ENCODE assay signal across 26 cellular contexts in the genomic region with DNA sequence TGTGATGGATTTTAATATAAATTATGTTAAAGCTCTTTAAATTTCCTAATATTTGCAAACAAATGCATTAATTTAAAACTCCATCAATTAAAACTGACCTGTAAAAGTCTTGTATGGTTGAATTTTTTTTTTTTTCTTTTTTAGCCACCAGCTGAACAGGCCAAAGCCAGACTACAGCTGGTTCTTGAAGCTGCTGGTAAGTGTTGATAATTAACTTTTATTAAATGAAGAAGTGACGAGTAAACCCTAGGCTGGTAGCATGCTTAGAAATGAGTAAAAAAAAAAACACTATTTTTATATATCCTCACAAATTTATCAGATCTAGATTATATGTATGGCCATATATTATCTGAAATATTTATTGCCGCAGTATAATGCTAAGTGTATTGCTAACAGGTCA.
DNase-seq lines count a peak whose midpoint lies in the region; ATAC-seq and TF ChIP-seq lines count a peak whose summit lies in the region.
"Had no signal": no experiment of that assay in that cellular context is flagged by ENCODE, and none has a peak within 500 bp of the region (broad histone marks: within the 10 kb centered on the region; RNA-seq: fewer than 3 reads in every experiment).

No MANE protein-coding gene starts in this region.

- H3K9me3 Mint-ChIP-seq in activated naive CD4-positive, alpha-beta T cell treated with anti-CD3 and anti-CD28 coated beads, Interleukin-2, amount 50 U/mL, for 72 hours, result peaks cover 0 to 4% of the 10 kb centered on the region in 2 donors
- H3K9me3 Mint-ChIP-seq: activated CD4-positive, alpha-beta memory T cell treated with anti-CD3 and anti-CD28 coated beads for 36 hours; mesothelial cell of epicardium; natural killer cell; WTC11 had no signal

- H3K4me2 ChIP-seq in SU-DHL-6 (ENCODE audit: low read depth, low read length, poor library complexity, severe bottlenecking), result peak overlapping the region; percentile 99

- peaks cover 11 to 16% of the 10 kb centered on the region in 2 donors for H3K36me3 Mint-ChIP-seq in activated naive CD4-positive, alpha-beta T cell treated with anti-CD3 and anti-CD28 coated beads, Interleukin-2, amount 50 U/mL, for 72 hours
- H3K36me3 Mint-ChIP-seq: mesothelial cell of epicardium, natural killer cell, WTC11 had no signal

- no peaks in the 10 kb centered on the region for H3K27me3 ChIP-seq in SU-DHL-6 (ENCODE audit: low read length)
- H3K27me3 ChIP-seq: ovary, right lobe of liver, SJSA1 had no signal

- no peak for TF ChIP-seq CTCF in SU-DHL-6 (IDR thresholded peaks at IDR 0.05; ENCODE audit: insufficient read depth, low read length, poor library complexity, severe bottlenecking)

- H2AFZ ChIP-seq in SU-DHL-6 (ENCODE audit: low read depth, low read length, severe bottlenecking), result no peak overlapping the region
- H2AFZ ChIP-seq: GM23248 had no signal

- no peaks in the 10 kb centered on the region for H4K20me1 ChIP-seq in SU-DHL-6 (ENCODE audit: low read depth, low read length)

- H3K9me2 ChIP-seq in SU-DHL-6 (replicated peaks; ENCODE audit: insufficient read depth, low read length), result no peaks in the 10 kb centered on the region

- peak overlapping the region; percentile 29 for H3K9ac ChIP-seq in SU-DHL-6 (ENCODE audit: low read length)
- H3K9ac ChIP-seq: GM23248 had no signal

- H3K4me3 ChIP-seq in SU-DHL-6 (ENCODE audit: insufficient read depth, low read length, poor library complexity, severe bottlenecking), result peak overlapping the region; percentile 32
- H3K4me3 ChIP-seq: coronary artery, GM23248, K562, left ventricle myocardium inferior, ovary, right lobe of liver, SJSA1 had no signal

- peak; percentile 57 for ATAC-seq in GM18511 (IDR thresholded peaks at IDR 0.05; ENCODE audit: unreplicated experiment)
- ATAC-seq in GM21423 (IDR thresholded peaks at IDR 0.05; ENCODE audit: unreplicated experiment), result peak; percentile 61
- peak; percentile 66 for ATAC-seq in HG03175 (IDR thresholded peaks at IDR 0.05; ENCODE audit: unreplicated experiment)
- ATAC-seq in HG03108 (IDR thresholded peaks at IDR 0.05; ENCODE audit: unreplicated experiment), result no peak
- ATAC-seq in activated naive CD4-positive, alpha-beta T cell treated with anti-CD3 and anti-CD28 coated beads, Interleukin-2, amount 50 U/mL, for 72 hours, result no peak
- ATAC-seq: K562, natural killer cell, right lobe of liver, T-helper 17 cell, WTC11 had no signal

- peaks cover 31% of the 10 kb centered on the region for H3K36me3 ChIP-seq in SU-DHL-6 (ENCODE audit: low read length)
- H3K36me3 ChIP-seq: ovary, right lobe of liver, SJSA1 had no signal

- H3K9me3 ChIP-seq in SU-DHL-6 (ENCODE audit: insufficient read depth, low read length), result peaks cover 12% of the 10 kb centered on the region; the same call in 1 of the 2 replicates
- H3K9me3 ChIP-seq: left ventricle myocardium inferior, ovary, right lobe of liver, SJSA1 had no signal

- peaks cover 41% of the 10 kb centered on the region for H3F3A ChIP-seq in SU-DHL-6 (ENCODE audit: insufficient read depth)

- H3K79me2 ChIP-seq in SU-DHL-6 (ENCODE audit: insufficient read depth, low read length), result peaks cover 54% of the 10 kb centered on the region

- H3K27ac ChIP-seq in SU-DHL-6 (ENCODE audit: low read depth, low read length), result peak overlapping the region; percentile 95
- H3K27ac ChIP-seq: coronary artery, GM23248, left ventricle myocardium inferior, ovary, right lobe of liver, SJSA1 had no signal

- no peak for DNase-seq in retina
- DNase-seq in activated T-cell treated with anti-CD3 and anti-CD28 coated beads, Interleukin-2, amount 50 U/mL, for 48 hours, result no peak
- no peak for DNase-seq in activated naive CD4-positive, alpha-beta T cell treated with anti-CD3 and anti-CD28 coated beads, Interleukin-2, amount 50 U/mL, for 72 hours (ENCODE audit: low spot score in 2 of 2)
- DNase-seq: activated CD4-positive, alpha-beta memory T cell treated with anti-CD3 and anti-CD28 coated beads for 36 hours; activated gamma-delta T cell treated with Interleukin-2 at 50 U/mL for 16 hours; C1 segment of cervical spinal cord; GM23248; left ventricle myocardium inferior; natural killer cell; NCI-H1930; NCI-H2227 treated with DMSO at 0.1 percent for 48 hours; NCI-H774; ovary; right lobe of liver; stimulated activated CD8-positive, alpha-beta memory T cell treated with anti-CD3 and anti-CD28 coated beads, Interleukin-4, amount 100 ng/mL, for 48 hours; T-helper 17 cell had no signal

- no peak overlapping the region for H3K27ac Mint-ChIP-seq in activated naive CD4-positive, alpha-beta T cell treated with anti-CD3 and anti-CD28 coated beads, Interleukin-2, amount 50 U/mL, for 72 hours
- H3K27ac Mint-ChIP-seq: activated CD4-positive, alpha-beta memory T cell treated with anti-CD3 and anti-CD28 coated beads for 36 hours; mesothelial cell of epicardium; natural killer cell; T-helper 17 cell; WTC11 had no signal

Comparison
In these comparisons a context has a peak if more than half of its experiments do, and no peak if none do; other contexts are left out.
1. ATAC-seq: peak in GM18511 (single experiment), GM21423 (single experiment) and HG03175 (single experiment); none in HG03108 (single experiment) and activated naive CD4-positive, alpha-beta T cell treated with anti-CD3 and anti-CD28 coated beads, Interleukin-2, amount 50 U/mL, for 72 hours (0 of 2).